Comparison of ENCODE assay signal across 15 cellular contexts in genomic region chr13:28744656-28745055, GRCh38. TPM values are rescaled to one million over a fixed set of nuclear protein-coding genes. Genes with fewer than 3 reads are reported as not detected.
DNase-seq lines count a peak whose midpoint lies in the region; ATAC-seq, FAIRE-seq and TF ChIP-seq lines count a peak whose summit lies in the region.
"Had no signal": no experiment of that assay in that cellular context is flagged by ENCODE, and none has a peak within 500 bp of the region (broad histone marks: within the 10 kb centered on the region; RNA-seq: fewer than 3 reads in every experiment).

No MANE protein-coding gene starts in this region.

- ATAC-seq in K562 (0 out of 3 replicates have a peak, but pooled peaks have one; percentile 22), HG02973 (IDR thresholded peaks at IDR 0.05; ENCODE audit: unreplicated experiment) (no peak), HG03108 (IDR thresholded peaks at IDR 0.05; ENCODE audit: unreplicated experiment) (no peak)

- peak overlapping the region; percentile 25 to 86 (median 74) for H3K27ac Mint-ChIP-seq in CD14-positive monocyte
- H3K27ac Mint-ChIP-seq: activated CD4-positive, alpha-beta memory T cell treated with anti-CD3 and anti-CD28 coated beads, Interleukin-2, amount 10 ng/mL, durations not matched to agents 7 days and 5 days had no signal

- TF ChIP-seq EP300 in K562 (IDR thresholded peaks at IDR 0.05; ENCODE audit: low read length), result no peak

- H4K20me1 ChIP-seq in K562 (replicated peaks; ENCODE audit: control insufficient read depth, insufficient read depth, low read length), result no peaks in the 10 kb centered on the region

- no peaks in the 10 kb centered on the region for H3K79me2 ChIP-seq in K562 (ENCODE audit: control insufficient read depth, insufficient read depth, low read length)

- no peak overlapping the region for H3K4me2 ChIP-seq in K562 (ENCODE audit: insufficient read depth, low read length)

- POLR2A ChIA-PET in K562 (lab: Yijun Ruan, JAX), result no interaction called here

- peak overlapping the region in 1 of 2 donors; percentile 52 for H3K4me3 Mint-ChIP-seq in CD14-positive monocyte
- H3K4me3 Mint-ChIP-seq: activated CD4-positive, alpha-beta memory T cell treated with anti-CD3 and anti-CD28 coated beads, Interleukin-2, amount 10 ng/mL, durations not matched to agents 7 days and 5 days had no signal

- no peaks in the 10 kb centered on the region for H3K27me3 ChIP-seq in K562 (ENCODE audit: control insufficient read depth in 2 of 2, insufficient read depth in 2 of 2, low read length in 2 of 2)

- H3K9me3 Mint-ChIP-seq in CD14-positive monocyte, result peaks cover 0 to 2% (median 0%) of the 10 kb centered on the region in 7 donors
- H3K9me3 Mint-ChIP-seq: activated CD4-positive, alpha-beta memory T cell treated with anti-CD3 and anti-CD28 coated beads, Interleukin-2, amount 10 ng/mL, durations not matched to agents 7 days and 5 days had no signal

- intact Hi-C loops in CD14-positive monocyte (cut with micrococcal nuclease), result no loop called here
- intact Hi-C loops in K562 (cut with micrococcal nuclease), result loop anchor here (5.0 kb wide), 1 partner anchor 53 kb away; no protein-coding TSS in a partner anchor

- H3K4me1 Mint-ChIP-seq in CD14-positive monocyte, result peaks cover 47% of the 10 kb centered on the region
- H3K4me1 Mint-ChIP-seq: activated CD4-positive, alpha-beta memory T cell treated with anti-CD3 and anti-CD28 coated beads, Interleukin-2, amount 10 ng/mL, durations not matched to agents 7 days and 5 days had no signal

- BruUV-seq in K562 (replicated peaks; lab: Mats Ljungman, UMichigan), result no TSS peak

- H3K36me3 ChIP-seq in K562 (ENCODE audit: control insufficient read depth, insufficient read depth, low read length), result no peaks in the 10 kb centered on the region
- H3K36me3 ChIP-seq in mesodermal cell (ENCODE audit: control insufficient read depth, insufficient read depth, low read length), result no peaks in the 10 kb centered on the region

- no peaks in the 10 kb centered on the region; a peak in 1 of 5 replicates for H3K4me1 ChIP-seq in K562 (replicated peaks in 1 of 2; ENCODE audit: control insufficient read depth in 2 of 2, insufficient read depth in 2 of 2, low read length in 2 of 2)
- H3K4me1 ChIP-seq in mesodermal cell (ENCODE audit: control insufficient read depth, insufficient read depth, low read length, poor library complexity, severe bottlenecking), result peaks cover 28% of the 10 kb centered on the region

- no peak overlapping the region for H2AFZ ChIP-seq in K562 (ENCODE audit: low read depth, low read length)

- H3K27ac ChIP-seq in K562 (ENCODE audit: extremely low read depth, low read depth, low read length) (no peak overlapping the region), mesodermal cell (ENCODE audit: low read depth, low read length, severe bottlenecking) (peak overlapping the region; percentile 90)
- H3K27ac ChIP-seq: HL-60 had no signal

- CTCF ChIA-PET in K562 (lab: Yijun Ruan, JAX; ENCODE audit: low intra/inter-chr PET ratio), result no interaction called here

- H3K9ac ChIP-seq in K562 (ENCODE audit: insufficient read depth in 1 of 2, low read depth in 2 of 2, low read length in 2 of 2), result no peak overlapping the region

- TF ChIP-seq POLR2A in K562 (conservative IDR thresholded peaks at IDR 0.05), result no peak

- in situ Hi-C loops in K562 (cut with MboI), result no loop called here

- H3K4me3 ChIP-seq in K562 (no peak overlapping the region), mesodermal cell (ENCODE audit: extremely low read depth, insufficient read depth, low read length, poor library complexity, severe bottlenecking) (no peak overlapping the region)

- FAIRE-seq in K562 (lab: Jason Lieb, UNC), result peak; percentile 79

- no peaks in the 10 kb centered on the region for H3K36me3 Mint-ChIP-seq in CD14-positive monocyte

- DNase-seq in CD14-positive monocyte (ENCODE audit: low spot score) (no peak), KG1 (lab: John Stamatoyannopoulos, UW) (peak; percentile 63), K562 (ENCODE audit: extremely low read depth in 1 of 4, low spot score in 3 of 4) (no peak), HuH-7 (ENCODE audit: low spot score) (no peak), NCI-H2029 treated with DMSO at 0.1 percent for 48 hours (lab: John Stamatoyannopoulos, UW) (no peak)
- DNase-seq: activated CD4-positive, alpha-beta memory T cell treated with anti-CD3 and anti-CD28 coated beads, Interleukin-2, amount 10 ng/mL, durations not matched to agents 7 days and 5 days; effector CD4-positive, alpha-beta T cell; NCI-H2081; NCI-H82; stimulated activated CD4-positive, alpha-beta T cell treated with anti-CD3 and anti-CD28 coated beads, Interleukin-12 subunit alpha, Interleukin-12 subunit beta, amount 100 ng/mL, for 4 hours; T1000 had no signal

- H3K9me3 ChIP-seq in K562 (replicated peaks; ENCODE audit: control insufficient read depth, insufficient read depth, low read depth, low read length) (no peaks in the 10 kb centered on the region), mesodermal cell (ENCODE audit: control insufficient read depth, low read length) (peaks cover 4% of the 10 kb centered on the region)

- no peaks in the 10 kb centered on the region for H3K9me1 ChIP-seq in K562 (ENCODE audit: control insufficient read depth, insufficient read depth, low read length)

- TF ChIP-seq CTCF in CD14-positive monocyte (IDR thresholded peaks at IDR 0.05) (no peak), K562 (IDR thresholded peaks at IDR 0.05 in 2 of 3, conservative IDR thresholded peaks at IDR 0.05 in 1 of 3; ENCODE audit: insufficient read depth in 2 of 3, low read depth in 1 of 3, low read length in 3 of 3) (no peak)

- no peak for TF ChIP-seq RAD21 in K562 (CRISPR knock-in tag; conservative IDR thresholded peaks at IDR 0.05 in 1 of 2, IDR thresholded peaks at IDR 0.05 in 1 of 2)

- H3K27me3 Mint-ChIP-seq in CD14-positive monocyte (ENCODE audit: low read depth in 3 of 3), result peaks cover 0 to 2% (median 0%) of the 10 kb centered on the region in 3 donors

- WGBS in K562 (ENCODE audit: insufficient coverage, low coverage, missing lambda C conversion rate), result 0% methylated on average over 6 of the region's 6 CpGs
- whole genome bisulfite sequencing in mesodermal cell (ENCODE audit: insufficient coverage in 2 of 2), 2 experiments, result 72 to 73% methylated on average over 4 to 5 of the region's 6 CpGs

TF ChIP-seq in K562, 482 proteins besides CTCF, POLR2A, EP300 and RAD21:
- TF ChIP-seq CBFA2T3 (IDR thresholded peaks at IDR 0.05), result peak; percentile 36
- no peak for TF ChIP-seq CBX5 (IDR thresholded peaks at IDR 0.05; ENCODE audit: borderline replicate concordance, low read depth)

RNA-seq across cellular contexts. Expression of gene SLC46A3, which starts 25.9 kb away (rescaled TPM):
- polyA plus RNA-seq in CD14-positive monocyte, result 10 to 100 TPM; 13.8 to 21.1 TPM
- 0.97 and 2.0 TPM in 2 replicates for total RNA-seq in K562 (2011; cell fraction: chromatin; rRNA removed; ENCODE audit: low replicate concordance)
- 0.50 and 1.2 TPM in 2 replicates for total RNA-seq in K562 (2011; cell fraction: nucleolus; rRNA removed)
- 1.5 and 2.1 TPM in 2 replicates for total RNA-seq in K562 (2011; cell fraction: nucleoplasm; rRNA removed)
- 0.54 and 0.61 TPM in 2 replicates for total RNA-seq in K562 (2014; rRNA removed)
- 0.51 and 0.54 TPM in 2 replicates for total RNA-seq in K562 (2014; rRNA removed; fragmentation: Illumina TruSeq; extraction: Trizol)
- total RNA-seq in K562 (2015; rRNA removed; fragmentation: Illumina TruSeq; extraction: Trizol), result 0.38 and 0.43 TPM in 2 replicates
- total RNA-seq in K562 (2021), result 0.54 and 0.66 TPM in 2 replicates
- 1.2 and 2.6 TPM in 2 replicates for polyA plus RNA-seq in K562 (2011; rRNA removed)
- polyA plus RNA-seq in K562 (2011; cell fraction: cytosol; rRNA removed), result 0.54 and 1.6 TPM in 2 replicates
- 1.5 and 4.8 TPM in 2 replicates for polyA plus RNA-seq in K562 (2011; cell fraction: nucleus; rRNA removed)
- 0.66 and 1.3 TPM in 2 replicates for polyA plus RNA-seq in K562 (2012)
- 0.32 and 0.58 TPM in 2 replicates for polyA plus RNA-seq in K562 (2014; fragmentation: Illumina TruSeq; extraction: Trizol)
- polyA plus RNA-seq in K562 (2014; fragmentation: Nextera tagmentation; extraction: Ambion mirVana), result under 1 TPM; 0.14 to 0.20 TPM
- 0.37 and 0.73 TPM in 2 replicates for polyA plus RNA-seq in K562 (2014; rRNA removed)
- polyA minus RNA-seq in K562 (2011; rRNA and poly(A)+ RNA removed), result 1.4 and 1.6 TPM in 2 replicates
- 0.86 TPM in 1 of 2 replicates, not detected in the other for polyA minus RNA-seq in K562 (2011; cell fraction: cytosol; rRNA and poly(A)+ RNA removed)
- 0.54 and 2.3 TPM in 2 replicates for polyA minus RNA-seq in K562 (2011; cell fraction: nucleus; rRNA and poly(A)+ RNA removed)
- polyA plus RNA-seq in mesodermal cell (2013, experiment 1 of 2), result 20.7 TPM
- polyA plus RNA-seq in mesodermal cell (2013, experiment 2 of 2), result 20.3 TPM
